ENCODE assay signal across 8 cellular contexts in the genomic region with DNA sequence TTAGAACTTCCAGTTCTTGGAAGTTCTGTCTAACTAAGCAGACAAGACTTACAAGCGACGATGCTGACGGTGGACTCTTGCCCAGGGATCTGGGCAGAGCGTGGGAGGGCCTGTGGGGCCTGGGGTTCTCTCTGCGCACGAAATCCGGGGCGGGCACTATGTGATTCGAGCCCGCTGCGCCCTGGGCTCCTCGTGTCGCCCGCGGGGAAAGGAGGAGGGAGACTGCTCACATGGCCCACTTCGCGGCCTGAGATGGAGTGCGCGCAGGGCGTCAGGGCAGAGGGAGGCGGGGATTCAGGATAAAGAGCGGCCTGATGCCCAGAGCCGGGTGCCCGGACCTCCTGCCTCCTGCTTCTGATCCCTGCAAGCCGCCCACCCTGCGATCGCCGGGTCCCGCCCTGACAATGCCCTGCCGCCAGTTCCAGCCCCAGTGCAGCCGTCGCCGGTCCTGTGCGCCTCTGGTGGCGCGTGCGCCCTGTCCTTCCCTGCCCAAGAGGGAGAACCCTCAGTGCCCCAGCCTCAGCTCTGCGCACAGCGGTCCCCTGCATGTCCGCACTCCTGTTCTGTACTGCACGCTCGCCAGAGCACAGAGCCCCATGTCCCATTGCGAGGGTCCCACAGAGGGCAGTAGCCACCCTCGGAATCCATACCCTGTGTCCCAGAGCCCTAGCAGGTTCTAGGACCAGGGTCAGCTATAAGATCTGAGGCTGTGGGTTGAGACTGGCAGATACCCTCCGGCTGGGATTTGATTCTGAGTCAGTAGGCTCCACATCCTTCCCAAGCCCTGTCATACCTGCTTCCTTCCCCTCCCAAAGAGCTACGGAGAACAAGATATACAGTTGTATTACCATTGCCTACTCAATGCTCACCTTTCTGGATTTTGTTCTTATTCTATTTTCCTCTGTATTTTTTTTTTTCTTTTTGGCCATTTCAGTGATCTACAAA.
DNase-seq lines count a peak whose midpoint lies in the region; ATAC-seq and TF ChIP-seq lines count a peak whose summit lies in the region.

No MANE protein-coding gene starts in this region.

- H3K4me1 Mint-ChIP-seq in Calu3 (ENCODE audit: low read depth, unreplicated experiment): peaks cover 47% of the 10 kb centered on the region

- H3K27me3 Mint-ChIP-seq in Calu3 (ENCODE audit: unreplicated experiment): no peaks in the 10 kb centered on the region

- peak; percentile 62 for TF ChIP-seq RAD21 in SK-N-SH (IDR thresholded peaks at IDR 0.05; ENCODE audit: low read length)

- H3K27ac ChIP-seq in SK-N-SH (ENCODE audit: low read depth in 2 of 2, low read length in 1 of 2): peak overlapping the region in 1 of 2 experiments; percentile 77; a peak in 2 of 4 replicates
- peak overlapping the region; percentile 66 for H3K27ac ChIP-seq in muscle layer of colon (ENCODE audit: low read depth, low read length)
- peak overlapping the region in 1 of 2 donors; percentile 54 for H3K27ac ChIP-seq in uterus

- no TSS peak for BruUV-seq in Calu3 (replicated peaks; lab: Mats Ljungman, UMichigan)

- H3F3A ChIP-seq in SK-N-SH (replicated peaks; ENCODE audit: insufficient read depth): no peaks in the 10 kb centered on the region

- POLR2A ChIA-PET in SK-N-SH (lab: Yijun Ruan, JAX): interaction anchor here (0.6 to 1.3 kb wide), 5 partner anchors 14 to 1371 kb away, joined by 3 to 9 read pairs (median 4); partner anchors contain the start of gene TMEM106B

- H3K36me3 ChIP-seq in SK-N-SH (replicated peaks in 1 of 2; ENCODE audit: control insufficient read depth in 1 of 2, insufficient read depth in 2 of 2, low read length in 1 of 2) (no peaks in the 10 kb centered on the region), muscle layer of colon (ENCODE audit: insufficient read depth, low read length) (no peaks in the 10 kb centered on the region), uterus (no peaks in the 10 kb centered on the region)

- TF ChIP-seq CTCF in Calu3 (IDR thresholded peaks at IDR 0.05; ENCODE audit: unreplicated experiment): no peak
- 0 out of 2 replicates have a peak, but pooled peaks have one; percentile 9 for TF ChIP-seq CTCF in SK-N-SH (IDR thresholded peaks at IDR 0.05)
- no peak for TF ChIP-seq CTCF in uterus (IDR thresholded peaks at IDR 0.05)

- peak overlapping the region; percentile 86 for H3K4me3 Mint-ChIP-seq in Calu3 (ENCODE audit: low read depth, unreplicated experiment)

- H3K9me3 ChIP-seq in SK-N-SH (no peaks in the 10 kb centered on the region), muscle layer of colon (ENCODE audit: low read length) (no peaks in the 10 kb centered on the region), uterus (no peaks in the 10 kb centered on the region)

- H3K27me3 ChIP-seq in SK-N-SH (ENCODE audit: insufficient read depth): no peaks in the 10 kb centered on the region
- H3K27me3 ChIP-seq in muscle layer of colon (ENCODE audit: control insufficient read depth in 1 of 2, insufficient read depth in 2 of 2, low read length in 2 of 2): no peaks in the 10 kb centered on the region
- H3K27me3 ChIP-seq in uterus: no peaks in the 10 kb centered on the region

- peaks cover 11% of the 10 kb centered on the region for H3K36me3 Mint-ChIP-seq in Calu3 (ENCODE audit: insufficient read depth, unreplicated experiment)

- H3K27ac Mint-ChIP-seq in Calu3 (ENCODE audit: unreplicated experiment): peak overlapping the region; percentile 27

- H4K20me1 ChIP-seq in SK-N-SH (ENCODE audit: insufficient read depth): no peaks in the 10 kb centered on the region

- intact Hi-C loops in Calu3 (cut with micrococcal nuclease; ENCODE audit: unreplicated experiment) (loop anchor here (2.0 to 5.0 kb wide), 2 partner anchors 99 to 131 kb away; partner anchors contain the start of gene TMEM106B), uterus (cut with DNase I; ENCODE audit: low total_unique reads) (no loop called here)

- no peaks in the 10 kb centered on the region for H3K9me3 Mint-ChIP-seq in Calu3 (ENCODE audit: low read depth, unreplicated experiment)

- WGBS in SK-N-SH (ENCODE audit: low lambda C conversion rate): 15% methylated on average over 32 of the region's 46 CpGs

- H3K4me2 ChIP-seq in SK-N-SH: peak overlapping the region; percentile 66

- H3K9me2 ChIP-seq in SK-N-SH: no peaks in the 10 kb centered on the region

- H3K4me3 ChIP-seq in SK-N-SH (ENCODE audit: low read depth in 2 of 2, low read length in 1 of 2): peak overlapping the region; percentile 11 to 51; a peak in 3 of 4 replicates
- peak overlapping the region; percentile 33 to 62 for H3K4me3 ChIP-seq in muscle layer of colon (ENCODE audit: low read depth in 1 of 2, low read length in 2 of 2)
- H3K4me3 ChIP-seq in uterus: peak overlapping the region; percentile 4 to 11

- H3K9ac ChIP-seq in SK-N-SH (no peak overlapping the region), muscle layer of colon (ENCODE audit: low read length) (peak overlapping the region; percentile 51)

- H2AFZ ChIP-seq in SK-N-SH (ENCODE audit: low read depth): peak overlapping the region; percentile 64; the same call in 1 of the 2 replicates

- TF ChIP-seq POLR2A in uterus (IDR thresholded peaks at IDR 0.05): no peak

- no peak for TF ChIP-seq EP300 in SK-N-SH (IDR thresholded peaks at IDR 0.05; ENCODE audit: borderline replicate concordance in 1 of 2, low read depth in 1 of 2, low read length in 1 of 2)

- H3K4me1 ChIP-seq in SK-N-SH (ENCODE audit: control insufficient read depth in 1 of 2, insufficient read depth in 2 of 2, low read depth in 1 of 2, low read length in 1 of 2) (peaks cover 0 to 9% of the 10 kb centered on the region in 2 experiments; a peak in 2 of 4 replicates), muscle layer of colon (ENCODE audit: insufficient read depth, low read length) (peaks cover 21% of the 10 kb centered on the region), uterus (peaks cover 0 to 5% of the 10 kb centered on the region in 2 donors)

- peak; percentile 69 for DNase-seq in Calu3
- DNase-seq in SK-N-SH: peak; percentile 83
- peak; percentile 67 for DNase-seq in ecto neural progenitor cell (ENCODE audit: low spot score)
- DNase-seq in uterus: peak; percentile 17 to 39
- no peak for DNase-seq in amniotic stem cell (lab: John Stamatoyannopoulos, UW)
- no peak for DNase-seq in NCI-H2081 treated with DMSO at 0.1 percent for 48 hours (lab: John Stamatoyannopoulos, UW)

- no peaks in the 10 kb centered on the region for H3K79me2 ChIP-seq in SK-N-SH (ENCODE audit: insufficient read depth)

- ATAC-seq in GM19455 (IDR thresholded peaks at IDR 0.05; ENCODE audit: unreplicated experiment): no peak

- CTCF ChIA-PET in Calu3 (lab: Charles Lee): interaction anchor here (0.6 to 1.3 kb wide), 3 partner anchors 132 to 211 kb away, joined by 3 to 6 read pairs (median 4); no protein-coding TSS in a partner anchor
- CTCF ChIA-PET in SK-N-SH (lab: Yijun Ruan, JAX): interaction anchor here (0.5 to 1.8 kb wide), 22 partner anchors 9 to 738 kb away, joined by 3 to 8 read pairs (median 3); partner anchors contain the start of gene TMEM106B

TF ChIP-seq in SK-N-SH, 30 proteins besides CTCF, POLR2A, EP300 and RAD21:
- no peak for TF ChIP-seq FOXM1 (IDR thresholded peaks at IDR 0.05; ENCODE audit: low read depth)
- TF ChIP-seq GATA2 (CRISPR knock-in tag; IDR thresholded peaks at IDR 0.05): 0 out of 2 replicates have a peak, but pooled peaks have one; percentile 7
- TF ChIP-seq, protein P1, sequence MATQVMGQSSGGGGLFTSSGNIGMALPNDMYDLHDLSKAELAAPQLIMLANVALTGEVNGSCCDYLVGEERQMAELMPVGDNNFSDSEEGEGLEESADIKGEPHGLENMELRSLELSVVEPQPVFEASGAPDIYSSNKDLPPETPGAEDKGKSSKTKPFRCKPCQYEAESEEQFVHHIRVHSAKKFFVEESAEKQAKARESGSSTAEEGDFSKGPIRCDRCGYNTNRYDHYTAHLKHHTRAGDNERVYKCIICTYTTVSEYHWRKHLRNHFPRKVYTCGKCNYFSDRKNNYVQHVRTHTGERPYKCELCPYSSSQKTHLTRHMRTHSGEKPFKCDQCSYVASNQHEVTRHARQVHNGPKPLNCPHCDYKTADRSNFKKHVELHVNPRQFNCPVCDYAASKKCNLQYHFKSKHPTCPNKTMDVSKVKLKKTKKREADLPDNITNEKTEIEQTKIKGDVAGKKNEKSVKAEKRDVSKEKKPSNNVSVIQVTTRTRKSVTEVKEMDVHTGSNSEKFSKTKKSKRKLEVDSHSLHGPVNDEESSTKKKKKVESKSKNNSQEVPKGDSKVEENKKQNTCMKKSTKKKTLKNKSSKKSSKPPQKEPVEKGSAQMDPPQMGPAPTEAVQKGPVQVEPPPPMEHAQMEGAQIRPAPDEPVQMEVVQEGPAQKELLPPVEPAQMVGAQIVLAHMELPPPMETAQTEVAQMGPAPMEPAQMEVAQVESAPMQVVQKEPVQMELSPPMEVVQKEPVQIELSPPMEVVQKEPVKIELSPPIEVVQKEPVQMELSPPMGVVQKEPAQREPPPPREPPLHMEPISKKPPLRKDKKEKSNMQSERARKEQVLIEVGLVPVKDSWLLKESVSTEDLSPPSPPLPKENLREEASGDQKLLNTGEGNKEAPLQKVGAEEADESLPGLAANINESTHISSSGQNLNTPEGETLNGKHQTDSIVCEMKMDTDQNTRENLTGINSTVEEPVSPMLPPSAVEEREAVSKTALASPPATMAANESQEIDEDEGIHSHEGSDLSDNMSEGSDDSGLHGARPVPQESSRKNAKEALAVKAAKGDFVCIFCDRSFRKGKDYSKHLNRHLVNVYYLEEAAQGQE (IDR thresholded peaks at IDR 0.05; ENCODE audit: low read depth, low read length): no peak
- TF ChIP-seq, protein P2, sequence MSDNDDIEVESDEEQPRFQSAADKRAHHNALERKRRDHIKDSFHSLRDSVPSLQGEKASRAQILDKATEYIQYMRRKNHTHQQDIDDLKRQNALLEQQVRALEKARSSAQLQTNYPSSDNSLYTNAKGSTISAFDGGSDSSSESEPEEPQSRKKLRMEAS (IDR thresholded peaks at IDR 0.05; ENCODE audit: low read depth): peak; percentile 52; the same call in 1 of the 2 replicates
- no peak for TF ChIP-seq POLR2AphosphoS5 (IDR thresholded peaks at IDR 0.05; ENCODE audit: low read depth, low read length)
- TF ChIP-seq FOXJ3 (CRISPR knock-in tag; IDR thresholded peaks at IDR 0.05): peak; percentile 74; the same call in 1 of the 2 replicates
- TF ChIP-seq SMC3 (IDR thresholded peaks at IDR 0.05; ENCODE audit: low read depth, low read length): 0 out of 2 replicates have a peak, but pooled peaks have one; percentile 27
- TF ChIP-seq NRF1 (IDR thresholded peaks at IDR 0.05; ENCODE audit: low read depth, low read length): peak; percentile 44; the same call in 1 of the 2 replicates
- no peak for TF ChIP-seq TAF1 (IDR thresholded peaks at IDR 0.05; ENCODE audit: borderline replicate concordance, low read depth, low read length)
- no peak for TF ChIP-seq TCF12 (IDR thresholded peaks at IDR 0.05)

Comparison
In these comparisons a context has a peak if more than half of its experiments do, and no peak if none do; other contexts are left out.
1. DNase-seq: peak in Calu3 (single experiment), SK-N-SH (single experiment), ecto neural progenitor cell (single experiment) and uterus (2 of 2); none in amniotic stem cell (single experiment) and NCI-H2081 treated with DMSO at 0.1 percent for 48 hours (single experiment).
2. Peak in every context shown above with its lines, with median percentiles within 50 percentile points of each other: H3K4me3 ChIP-seq.